Comparison of ENCODE assay signal across 21 cellular contexts in genomic region chr12:107464644-107465043, GRCh38.
"Had no signal": no experiment of that assay in that cellular context is flagged by ENCODE, and none has a peak within 500 bp of the region (broad histone marks: within the 10 kb centered on the region; RNA-seq: fewer than 3 reads in every experiment).

No MANE protein-coding gene starts in this region.

- H3K27ac ChIP-seq: coronary artery, dorsolateral prefrontal cortex, esophagus muscularis mucosa, foreskin keratinocyte, gastroesophageal sphincter, heart left ventricle, hepatocyte, left lung, lower lobe of right lung had no signal

- H3K4me3 ChIP-seq: coronary artery, dorsolateral prefrontal cortex, esophagus muscularis mucosa, gastroesophageal sphincter, heart left ventricle, hepatocyte, left lung, lower lobe of right lung, mucosa of descending colon had no signal

- ATAC-seq: foreskin keratinocyte, gastroesophageal sphincter, heart left ventricle, left colon, left lung, left ventricle myocardium superior, lower lobe of right lung, mucosa of descending colon had no signal

- H3K9me3 ChIP-seq: esophagus muscularis mucosa, gastroesophageal sphincter, heart left ventricle, left lung, lower lobe of right lung, mucosa of descending colon had no signal

- H3K36me3 ChIP-seq: esophagus muscularis mucosa, gastroesophageal sphincter, heart left ventricle, left lung, lower lobe of right lung had no signal

- H3K27me3 ChIP-seq: foreskin keratinocyte, gastroesophageal sphincter, heart left ventricle, hepatocyte, left lung had no signal

- H3K4me1 ChIP-seq: esophagus muscularis mucosa, left lung had no signal

- DNase-seq: dermis blood vessel endothelial cell; dorsolateral prefrontal cortex; effector CD4-positive, alpha-beta T cell; effector memory CD4-positive, alpha-beta T cell; foreskin keratinocyte; heart left ventricle; hypothalamus; immature natural killer cell; islet precursor cell; kidney; kidney glomerular epithelial cell; left colon; left lung; left ventricle myocardium superior; lower lobe of right lung; mesenchymal stem cell; mucosa of descending colon had no signal
